In genomic region chr2:79512442-79513401, GRCh38 we compare ENCODE assay signal across 8 cellular contexts. TPM values are rescaled to one million over a fixed set of nuclear protein-coding genes. Genes with fewer than 3 reads are reported as not detected.
DNase-seq lines count a peak whose midpoint lies in the region; ATAC-seq and TF ChIP-seq lines count a peak whose summit lies in the region.

TSS of gene CTNNA2 (plus strand) at chr2:79513051.

- no peaks in the 10 kb centered on the region for H3K9me3 ChIP-seq in MG63
- no peaks in the 10 kb centered on the region for H3K9me3 ChIP-seq in T-helper 17 cell (ENCODE audit: control insufficient read depth, low read length, poor library complexity, severe bottlenecking)
- no peaks in the 10 kb centered on the region for H3K9me3 ChIP-seq in CD8-positive, alpha-beta memory T cell (ENCODE audit: low read length)

- H3K36me3 Mint-ChIP-seq in T-helper 17 cell (ENCODE audit: low read depth) (no peaks in the 10 kb centered on the region), neural crest cell (ENCODE audit: low read depth) (no peaks in the 10 kb centered on the region)
- peaks cover 0 to 5% (median 0%) of the 10 kb centered on the region in 3 donors for H3K36me3 Mint-ChIP-seq in CD8-positive, alpha-beta memory T cell

- no peaks in the 10 kb centered on the region for H3K9me3 Mint-ChIP-seq in neural crest cell
- H3K9me3 Mint-ChIP-seq in CD8-positive, alpha-beta memory T cell: peaks cover 10 to 17% (median 11%) of the 10 kb centered on the region in 5 donors

- H3K27ac ChIP-seq in foreskin keratinocyte: no peak within 1 kb of the TSS
- H3K27ac ChIP-seq in CD8-positive, alpha-beta memory T cell (ENCODE audit: low read depth, low read length): no peak within 1 kb of the TSS

- in situ Hi-C loops in ACHN (cut with HindIII; ENCODE audit: low pct_ligation_motif_present, low pct_unique_long_range_greater_than_20kb, low sequenced_read_pairs): no loop called here

- no peak within 1 kb of the TSS for H3K27ac Mint-ChIP-seq in T-helper 17 cell
- H3K27ac Mint-ChIP-seq in neural crest cell (ENCODE audit: unreplicated experiment): no peak within 1 kb of the TSS
- peak within 1 kb of the TSS in 1 of 8 donors; percentile 19 for H3K27ac Mint-ChIP-seq in CD8-positive, alpha-beta memory T cell

- POLR2A ChIA-PET in CD8-positive, alpha-beta memory T cell (lab: Charles Lee): no interaction called here

- H3K36me3 ChIP-seq in MG63: no peaks in the 10 kb centered on the region
- H3K36me3 ChIP-seq in CD8-positive, alpha-beta memory T cell (ENCODE audit: insufficient read depth, low read length): no peaks in the 10 kb centered on the region

- H3K4me1 ChIP-seq in foreskin keratinocyte: no peaks in the 10 kb centered on the region
- no peaks in the 10 kb centered on the region for H3K4me1 ChIP-seq in CD8-positive, alpha-beta memory T cell (ENCODE audit: insufficient read depth, low read length)

- no peaks in the 10 kb centered on the region for H3K4me1 Mint-ChIP-seq in T-helper 17 cell
- H3K4me1 Mint-ChIP-seq in neural crest cell: peaks cover 10% of the 10 kb centered on the region
- no peaks in the 10 kb centered on the region for H3K4me1 Mint-ChIP-seq in CD8-positive, alpha-beta memory T cell

- peak; percentile 13 for TF ChIP-seq CTCF in foreskin keratinocyte (conservative IDR thresholded peaks at IDR 0.05)
- TF ChIP-seq CTCF in neural crest cell (conservative IDR thresholded peaks at IDR 0.05): peak; percentile 62

- H3K27me3 Mint-ChIP-seq in T-helper 17 cell (peaks cover 5% of the 10 kb centered on the region), neural crest cell (ENCODE audit: low read depth) (peaks cover 78% of the 10 kb centered on the region)
- H3K27me3 Mint-ChIP-seq in CD8-positive, alpha-beta memory T cell: peaks cover 0 to 8% of the 10 kb centered on the region in 2 donors

- H3K4me3 Mint-ChIP-seq in T-helper 17 cell (peak within 1 kb of the TSS; percentile 4), neural crest cell (peak within 1 kb of the TSS; percentile 87)
- H3K4me3 Mint-ChIP-seq in CD8-positive, alpha-beta memory T cell: peak within 1 kb of the TSS in 1 of 7 donors; percentile 3

- CTCF ChIA-PET in CD8-positive, alpha-beta memory T cell (lab: Charles Lee): no interaction called here

- H3K27me3 ChIP-seq in MG63 (peaks cover 13% of the 10 kb centered on the region; the same call in 1 of the 2 replicates), foreskin keratinocyte (no peaks in the 10 kb centered on the region)
- no peaks in the 10 kb centered on the region for H3K27me3 ChIP-seq in CD8-positive, alpha-beta memory T cell (ENCODE audit: insufficient read depth, low read length, poor library complexity, severe bottlenecking)

- ATAC-seq in GM18858 (IDR thresholded peaks at IDR 0.05; ENCODE audit: unreplicated experiment): peak; percentile 67
- no peak for ATAC-seq in T-helper 17 cell
- peak; percentile 45 for ATAC-seq in foreskin keratinocyte

- DNase-seq in ACHN: peak; percentile 82
- peak; percentile 60 for DNase-seq in MG63
- DNase-seq in T-helper 17 cell: no peak
- DNase-seq in foreskin keratinocyte: no peak
- DNase-seq in neural crest cell (ENCODE audit: low read depth, low spot score): peak; percentile 63
- DNase-seq in SIG-M5 (lab: John Stamatoyannopoulos, UW): no peak
- no peak for DNase-seq in CD8-positive, alpha-beta memory T cell

- H3K4me3 ChIP-seq in MG63: peak within 1 kb of the TSS; percentile 32; the same call in 1 of the 2 replicates
- no peak within 1 kb of the TSS for H3K4me3 ChIP-seq in CD8-positive, alpha-beta memory T cell (ENCODE audit: low read length)

RNA-seq across cellular contexts. Expression of gene CTNNA2, which starts in this region (rescaled TPM):
- not detected in 2 replicates for total RNA-seq in MG63 (2014; rRNA removed; shearing (Covaris generic); ENCODE audit: low replicate concordance)
- not detected for total RNA-seq in T-helper 17 cell
- total RNA-seq in foreskin keratinocyte: not detected in 2 replicates
- not detected in 2 replicates for polyA plus RNA-seq in foreskin keratinocyte
- total RNA-seq in neural crest cell: 2.6 and 2.9 TPM in 2 replicates
- not detected for total RNA-seq in CD8-positive, alpha-beta memory T cell
- polyA plus RNA-seq in CD8-positive, alpha-beta memory T cell: not detected

Comparison
In these comparisons a context has a peak if more than half of its experiments do, and no peak if none do; other contexts are left out.
1. Peak in DNase-seq and H3K4me3 ChIP-seq in MG63; RNA of the gene not detected or under 1 TPM.
2. Peak in ATAC-seq in foreskin keratinocyte; RNA of the gene not detected or under 1 TPM.
3. DNase-seq: peak in ACHN (single experiment) and neural crest cell (single experiment); none in T-helper 17 cell (0 of 3), foreskin keratinocyte (0 of 2), SIG-M5 (single experiment) and CD8-positive, alpha-beta memory T cell (0 of 5).